In genomic region chr4:94721310-94721709, GRCh38 we compare ENCODE assay signal across 17 cellular contexts. TPM values are rescaled to one million over a fixed set of nuclear protein-coding genes. Genes with fewer than 3 reads are reported as not detected.
DNase-seq lines count a peak whose midpoint lies in the region; ATAC-seq and TF ChIP-seq lines count a peak whose summit lies in the region.
"Had no signal": no experiment of that assay in that cellular context is flagged by ENCODE, and none has a peak within 500 bp of the region (broad histone marks: within the 10 kb centered on the region; RNA-seq: fewer than 3 reads in every experiment).

No MANE protein-coding gene starts in this region.

- H3K36me3 ChIP-seq in BLaER1: no peaks in the 10 kb centered on the region
- H3K36me3 ChIP-seq in DND-41 (ENCODE audit: insufficient read depth, low read length): no peaks in the 10 kb centered on the region
- H3K36me3 ChIP-seq in esophagus squamous epithelium: no peaks in the 10 kb centered on the region
- H3K36me3 ChIP-seq: BE2C had no signal

- H3K4me3 ChIP-seq in BLaER1: no peak overlapping the region
- no peak overlapping the region for H3K4me3 ChIP-seq in DND-41 (ENCODE audit: low read depth in 1 of 2, low read length in 2 of 2)
- no peak overlapping the region for H3K4me3 ChIP-seq in esophagus squamous epithelium
- H3K4me3 ChIP-seq: GM23248 had no signal

- TF ChIP-seq CTCF in DND-41 (IDR thresholded peaks at IDR 0.05; ENCODE audit: borderline replicate concordance, extremely low read depth, low read length, poor library complexity, severe bottlenecking) (no peak), esophagus squamous epithelium (IDR thresholded peaks at IDR 0.05) (no peak), foreskin keratinocyte (conservative IDR thresholded peaks at IDR 0.05) (no peak)

- H3K4me1 ChIP-seq in BLaER1 (peaks cover 19% of the 10 kb centered on the region), DND-41 (ENCODE audit: insufficient read depth, low read length) (peaks cover 28% of the 10 kb centered on the region), esophagus squamous epithelium (no peaks in the 10 kb centered on the region), foreskin keratinocyte (no peaks in the 10 kb centered on the region)
- H3K4me1 ChIP-seq: BE2C had no signal

- H3K27me3 ChIP-seq in BLaER1 (no peaks in the 10 kb centered on the region), DND-41 (ENCODE audit: insufficient read depth, low read length, poor library complexity) (no peaks in the 10 kb centered on the region), esophagus squamous epithelium (no peaks in the 10 kb centered on the region), foreskin keratinocyte (peaks cover 12% of the 10 kb centered on the region)
- H3K27me3 ChIP-seq: BE2C had no signal

- no peak for TF ChIP-seq POLR2A in esophagus squamous epithelium (IDR thresholded peaks at IDR 0.05)

- H3K27ac ChIP-seq in BLaER1 (no peak overlapping the region), DND-41 (ENCODE audit: low read length) (peak overlapping the region; percentile 63), esophagus squamous epithelium (no peak overlapping the region), foreskin keratinocyte (no peak overlapping the region)
- H3K27ac ChIP-seq: GM23248 had no signal

- no peak for ATAC-seq in DND-41 (ENCODE audit: insufficient read depth, low read depth)
- ATAC-seq in foreskin keratinocyte: no peak

- DNase-seq in DND-41 (peak; percentile 27), NCI-H69 (lab: John Stamatoyannopoulos, UW) (peak; percentile 26), HuH-7.5 (ENCODE audit: low spot score) (no peak), esophagus squamous epithelium (lab: John Stamatoyannopoulos, UW) (no peak), foreskin keratinocyte (no peak)
- DNase-seq: ACHN; BE2C; Calu3; CD4-positive, alpha-beta memory T cell; DMS79 treated with DMSO at 0.1 percent for 48 hours; EL; GM23248; HCEC 1CT; HFFc6; KG1 had no signal

- no peak overlapping the region for H3K9ac ChIP-seq in BLaER1
- no peak overlapping the region for H3K9ac ChIP-seq in DND-41 (ENCODE audit: low read depth, low read length)
- H3K9ac ChIP-seq: GM23248 had no signal

- H2AFZ ChIP-seq in DND-41 (ENCODE audit: low read depth, low read length): peak overlapping the region; percentile 47; the same call in 1 of the 2 replicates
- H2AFZ ChIP-seq: GM23248 had no signal

- no peaks in the 10 kb centered on the region for H4K20me1 ChIP-seq in BLaER1
- no peaks in the 10 kb centered on the region for H4K20me1 ChIP-seq in DND-41 (ENCODE audit: insufficient read depth, low read length)

- intact Hi-C loops in esophagus squamous epithelium (cut with DNase I): no loop called here

- WGBS in esophagus squamous epithelium, 2 donors: 59 to 62% methylated on average over 2 of the region's 2 CpGs

- no peaks in the 10 kb centered on the region for H3K79me2 ChIP-seq in DND-41 (ENCODE audit: insufficient read depth, low read length)

- H3K4me2 ChIP-seq in BLaER1 (peak overlapping the region; percentile 57; the same call in 1 of the 2 replicates), DND-41 (ENCODE audit: insufficient read depth, low read length) (peak overlapping the region; percentile 59)

- H3K9me3 ChIP-seq in BLaER1: no peaks in the 10 kb centered on the region
- no peaks in the 10 kb centered on the region for H3K9me3 ChIP-seq in DND-41 (ENCODE audit: insufficient read depth, low read length, severe bottlenecking)
- H3K9me3 ChIP-seq in esophagus squamous epithelium: no peaks in the 10 kb centered on the region
- H3K9me3 ChIP-seq: BE2C had no signal

RNA-seq across cellular contexts. Expression of gene BMPR1B, which starts 36.4 kb away (rescaled TPM):
- total RNA-seq in esophagus squamous epithelium (under 1 TPM in 3 of 4 donors, not detected in 1; 0.09 to 0.66 (median 0.38) TPM), foreskin keratinocyte (0.10 and 0.21 TPM in 2 replicates)
- 0.02 and 0.06 TPM in 2 replicates for polyA plus RNA-seq in foreskin keratinocyte
- total RNA-seq: HFFc6 had no signal
- polyA plus RNA-seq: CD14-positive monocyte; CD4-positive, alpha-beta memory T cell had no signal

Comparison
In these comparisons a context has a peak if more than half of its experiments do, and no peak if none do; other contexts are left out.
1. DNase-seq: peak in DND-41 (single experiment) and NCI-H69 (single experiment); none in HuH-7.5 (single experiment), esophagus squamous epithelium (single experiment) and foreskin keratinocyte (0 of 2).